ENCODE assay signal across 8 cellular contexts in the genomic region with DNA sequence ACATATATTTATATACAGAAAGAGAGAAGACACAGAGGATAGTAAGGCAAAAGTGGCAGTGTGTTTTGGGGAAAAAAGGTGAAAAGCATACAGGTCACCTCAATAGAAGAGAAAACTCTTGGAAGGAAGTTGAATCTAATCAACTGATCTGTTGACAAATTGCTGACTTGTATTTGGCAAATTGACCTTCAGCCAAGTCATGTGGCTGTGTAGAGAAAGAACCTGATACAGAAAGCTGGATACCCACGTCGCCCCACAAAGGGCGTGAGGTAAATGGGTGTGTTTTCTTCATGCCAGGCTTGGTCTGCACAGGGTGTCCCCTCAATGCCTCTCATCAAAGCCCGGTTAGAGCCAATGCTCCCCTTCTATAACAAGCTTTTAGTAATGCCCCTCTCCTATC.
"Had no signal": no experiment of that assay in that cellular context is flagged by ENCODE, and none has a peak within 500 bp of the region (broad histone marks: within the 10 kb centered on the region; RNA-seq: fewer than 3 reads in every experiment).

No MANE protein-coding gene starts in this region.

- DNase-seq: H9, HCEC 1CT, KBM-7 had no signal

- H3K9ac ChIP-seq: KMS-11 had no signal

- H3K27ac ChIP-seq: KMS-11 had no signal

- H2AFZ ChIP-seq: GM23338 had no signal

- H3K4me2 ChIP-seq: GM23338, KMS-11 had no signal

- ATAC-seq: GM23338 had no signal

- H3K4me3 ChIP-seq: GM23338 had no signal

- FAIRE-seq: H1, H54, HTR-8/SVneo had no signal
